1 cellular context compared by ENCODE assay signal in genomic region chr10:22606164-22606614, GRCh38.
A peak's percentile ranks its signal among the peaks of the same experiment; 100 is the strongest.
TF ChIP-seq lines count a peak whose summit lies in the region.

No MANE protein-coding gene starts in this region.

TF ChIP-seq in HepG2, 621 proteins besides CTCF, POLR2A, EP300 and RAD21 (continued from another document and continues in another):
- TF ChIP-seq ZNF362 (CRISPR knock-in tag; IDR thresholded peaks at IDR 0.05; ENCODE audit: borderline replicate concordance) (no peak), ZNF670 (CRISPR knock-in tag; IDR thresholded peaks at IDR 0.05; ENCODE audit: borderline replicate concordance) (no peak), CREB3 (CRISPR knock-in tag; IDR thresholded peaks at IDR 0.05) (no peak), ZNF616 (CRISPR knock-in tag; IDR thresholded peaks at IDR 0.05; ENCODE audit: low read depth) (no peak), ZFP36L1 (CRISPR knock-in tag; IDR thresholded peaks at IDR 0.05) (no peak), KDM6A (CRISPR knock-in tag; IDR thresholded peaks at IDR 0.05; ENCODE audit: low read depth) (no peak), MIXL1 (CRISPR knock-in tag; IDR thresholded peaks at IDR 0.05) (no peak), BCLAF1 (IDR thresholded peaks at IDR 0.05) (no peak), REXO4 (CRISPR knock-in tag; IDR thresholded peaks at IDR 0.05; ENCODE audit: borderline replicate concordance) (no peak), RXRA (CRISPR knock-in tag; IDR thresholded peaks at IDR 0.05) (no peak), CBFB (CRISPR knock-in tag; IDR thresholded peaks at IDR 0.05) (0 out of 2 replicates have a peak, but pooled peaks have one; percentile 31), FOXA1 (IDR thresholded peaks at IDR 0.05) (no peak), FOXA1 (CRISPR knock-in tag; IDR thresholded peaks at IDR 0.05) (peak; percentile 79), MBNL3 (CRISPR knock-in tag; conservative IDR thresholded peaks at IDR 0.05) (no peak), FOSL2 (CRISPR knock-in tag; IDR thresholded peaks at IDR 0.05) (peak; percentile 45; the same call in 1 of the 2 replicates), FOXA3 (CRISPR knock-in tag; IDR thresholded peaks at IDR 0.05) (peak; percentile 32; the same call in 1 of the 2 replicates), ATF7-NPFF (CRISPR knock-in tag; IDR thresholded peaks at IDR 0.05; ENCODE audit: low read depth) (no peak), RCOR2 (CRISPR knock-in tag; IDR thresholded peaks at IDR 0.05) (no peak), SMAD3 (CRISPR knock-in tag; IDR thresholded peaks at IDR 0.05) (no peak), ZNF780A (CRISPR knock-in tag; IDR thresholded peaks at IDR 0.05) (no peak), ETV5 (CRISPR knock-in tag; IDR thresholded peaks at IDR 0.05; ENCODE audit: borderline replicate concordance) (peak; percentile 64; the same call in 1 of the 2 replicates), HOXA3 (CRISPR knock-in tag; IDR thresholded peaks at IDR 0.05) (0 out of 2 replicates have a peak, but pooled peaks have one; percentile 14), NRL (CRISPR knock-in tag; IDR thresholded peaks at IDR 0.05; ENCODE audit: borderline replicate concordance) (no peak), XRCC5 (optimal IDR thresholded peaks at IDR 0.05; ENCODE audit: low read length) (no peak), ZFP41 (CRISPR knock-in tag; IDR thresholded peaks at IDR 0.05; ENCODE audit: borderline replicate concordance) (no peak), U2AF2 (IDR thresholded peaks at IDR 0.05; ENCODE audit: low read depth, low read length) (no peak), ZNF614 (CRISPR knock-in tag; IDR thresholded peaks at IDR 0.05; ENCODE audit: borderline replicate concordance) (peak; percentile 55; the same call in 1 of the 2 replicates), ZSCAN22 (CRISPR knock-in tag; IDR thresholded peaks at IDR 0.05) (no peak), ZNF331 (CRISPR knock-in tag; IDR thresholded peaks at IDR 0.05) (no peak), CCAR2 (optimal IDR thresholded peaks at IDR 0.05; ENCODE audit: low read depth, low read length) (no peak), ZNF30 (CRISPR knock-in tag; IDR thresholded peaks at IDR 0.05) (no peak), SMAD1 (CRISPR knock-in tag; IDR thresholded peaks at IDR 0.05; ENCODE audit: borderline replicate concordance, low read depth) (no peak), IRX3 (CRISPR knock-in tag; IDR thresholded peaks at IDR 0.05; ENCODE audit: borderline replicate concordance, low read depth) (no peak), NCOA2 (CRISPR knock-in tag; IDR thresholded peaks at IDR 0.05) (peak; percentile 38; the same call in 1 of the 2 replicates), GATAD2A (CRISPR knock-in tag; IDR thresholded peaks at IDR 0.05) (0 out of 2 replicates have a peak, but pooled peaks have one; percentile 24), SOX5 (CRISPR knock-in tag; IDR thresholded peaks at IDR 0.05; ENCODE audit: borderline replicate concordance) (0 out of 2 replicates have a peak, but pooled peaks have one; percentile 36), GRHL1 (CRISPR knock-in tag; conservative IDR thresholded peaks at IDR 0.05) (no peak), NFAT5 (CRISPR knock-in tag; IDR thresholded peaks at IDR 0.05) (no peak), CEBPB (IDR thresholded peaks at IDR 0.05; ENCODE audit: borderline replicate concordance, low read depth, low read length) (no peak), PTBP1 (IDR thresholded peaks at IDR 0.05; ENCODE audit: low read depth, low read length, poor library complexity, severe bottlenecking) (no peak), PBX3 (CRISPR knock-in tag; IDR thresholded peaks at IDR 0.05; ENCODE audit: borderline replicate concordance) (no peak), ATF1 (CRISPR knock-in tag; IDR thresholded peaks at IDR 0.05) (no peak), RFX3 (CRISPR knock-in tag; IDR thresholded peaks at IDR 0.05) (no peak), SAP130 (CRISPR knock-in tag; IDR thresholded peaks at IDR 0.05; ENCODE audit: low read depth) (peak; percentile 28; the same call in 1 of the 2 replicates), NR2F6 (IDR thresholded peaks at IDR 0.05) (0 out of 2 replicates have a peak, but pooled peaks have one; percentile 19), NR2F6 (CRISPR knock-in tag; IDR thresholded peaks at IDR 0.05) (no peak), ZHX1 (CRISPR knock-in tag; IDR thresholded peaks at IDR 0.05; ENCODE audit: low read depth) (no peak), HNRNPUL1 (IDR thresholded peaks at IDR 0.05; ENCODE audit: low read depth, low read length) (no peak), HES4 (CRISPR knock-in tag; IDR thresholded peaks at IDR 0.05; ENCODE audit: borderline replicate concordance) (no peak)
